In genomic region chr10:72563327-72563932, GRCh38 we compare ENCODE assay signal across 9 cellular contexts.
A peak's percentile ranks its signal among the peaks of the same experiment; 100 is the strongest.
DNase-seq lines count a peak whose midpoint lies in the region; ATAC-seq and TF ChIP-seq lines count a peak whose summit lies in the region.
"Had no signal": no experiment of that assay in that cellular context is flagged by ENCODE, and none has a peak within 500 bp of the region (broad histone marks: within the 10 kb centered on the region; RNA-seq: fewer than 3 reads in every experiment).

No MANE protein-coding gene starts in this region.

- TF ChIP-seq CTCF in Calu3 (IDR thresholded peaks at IDR 0.05; ENCODE audit: unreplicated experiment) (no peak), esophagus squamous epithelium (IDR thresholded peaks at IDR 0.05) (no peak)

- peaks cover 47% of the 10 kb centered on the region for H3K4me1 Mint-ChIP-seq in activated T-cell treated with anti-CD3 and anti-CD28 coated beads, Interleukin-2, amount 50 U/mL, for 72 hours (ENCODE audit: low read depth)
- peaks cover 12% of the 10 kb centered on the region for H3K4me1 Mint-ChIP-seq in Calu3 (ENCODE audit: low read depth, unreplicated experiment)

- peak overlapping the region; percentile 65 to 78 for H3K4me3 Mint-ChIP-seq in activated T-cell treated with anti-CD3 and anti-CD28 coated beads, Interleukin-2, amount 50 U/mL, for 72 hours
- no peak overlapping the region for H3K4me3 Mint-ChIP-seq in Calu3 (ENCODE audit: low read depth, unreplicated experiment)

- H3K36me3 ChIP-seq in BLaER1 treated with 17β-estradiol and CSF1 and Interleukin-3, amounts not matched to agents 10 nM and 100 nM = peaks cover 58 to 83% (median 70%) of the 10 kb centered on the region in 11 experiments
- peaks cover 0 to 77% (median 0%) of the 10 kb centered on the region in 3 donors for H3K36me3 ChIP-seq in esophagus squamous epithelium

- H3K9me3 ChIP-seq in BLaER1 treated with 17β-estradiol and CSF1 and Interleukin-3, amounts not matched to agents 10 nM and 100 nM (replicated peaks in 1 of 11) = peaks cover 8 to 14% (median 12%) of the 10 kb centered on the region in 11 experiments; a peak in 20 of 22 replicates
- no peaks in the 10 kb centered on the region for H3K9me3 ChIP-seq in esophagus squamous epithelium
- H3K9me3 ChIP-seq: lower lobe of right lung had no signal

- 52 to 70% methylated on average over 6 of the region's 6 CpGs for WGBS in esophagus squamous epithelium, 2 donors

- peak overlapping the region in 6 of 11 experiments; percentile 5 to 61 (median 34); a peak in 8 of 22 replicates for H3K27ac ChIP-seq in BLaER1 treated with 17β-estradiol and CSF1 and Interleukin-3, amounts not matched to agents 10 nM and 100 nM
- no peak overlapping the region for H3K27ac ChIP-seq in esophagus squamous epithelium

- H3K9ac ChIP-seq in BLaER1 treated with 17β-estradiol and CSF1 and Interleukin-3, amounts not matched to agents 10 nM and 100 nM = no peak overlapping the region

- no peak for TF ChIP-seq POLR2A in esophagus squamous epithelium (IDR thresholded peaks at IDR 0.05)

- intact Hi-C loops in Calu3 (cut with micrococcal nuclease; ENCODE audit: unreplicated experiment) (loop anchor here (10.0 kb wide), 1 partner anchor 131 kb away; the partner anchor contains the start of gene MCU), esophagus squamous epithelium (cut with DNase I) (no loop called here)

- peak; percentile 59 for ATAC-seq in HG03196 (IDR thresholded peaks at IDR 0.05; ENCODE audit: unreplicated experiment)
- peak; percentile 75 to 76 for ATAC-seq in activated T-cell treated with anti-CD3 and anti-CD28 coated beads, Interleukin-2, amount 50 U/mL, for 72 hours (replicated peaks in 1 of 2)
- no peak for ATAC-seq in HG03095 (IDR thresholded peaks at IDR 0.05; ENCODE audit: unreplicated experiment)

- no peaks in the 10 kb centered on the region for H4K20me1 ChIP-seq in BLaER1 treated with 17β-estradiol and CSF1 and Interleukin-3, amounts not matched to agents 10 nM and 100 nM

- H3K9me3 Mint-ChIP-seq in activated T-cell treated with anti-CD3 and anti-CD28 coated beads, Interleukin-2, amount 50 U/mL, for 72 hours = peaks cover 0 to 2% of the 10 kb centered on the region in 2 donors
- H3K9me3 Mint-ChIP-seq in Calu3 (ENCODE audit: low read depth, unreplicated experiment) = no peaks in the 10 kb centered on the region

- peak; percentile 4 for DNase-seq in GM19240 (ENCODE audit: insufficient read length, low spot score)
- DNase-seq in activated T-cell treated with anti-CD3 and anti-CD28 coated beads, Interleukin-2, amount 50 U/mL, for 72 hours = peak; percentile 34 to 36
- DNase-seq in glomerular visceral epithelial cell (ENCODE audit: extremely low spot score) = no peak
- no peak for DNase-seq in Calu3
- DNase-seq in esophagus squamous epithelium (lab: John Stamatoyannopoulos, UW) = no peak
- DNase-seq: lower lobe of right lung had no signal

- no TSS peak for BruUV-seq in Calu3 (replicated peaks; lab: Mats Ljungman, UMichigan)

- H3K4me1 ChIP-seq in BLaER1 treated with 17β-estradiol and CSF1 and Interleukin-3, amounts not matched to agents 10 nM and 100 nM = peaks cover 0 to 18% (median 7%) of the 10 kb centered on the region in 10 experiments; a peak in 9 of 20 replicates
- no peaks in the 10 kb centered on the region for H3K4me1 ChIP-seq in esophagus squamous epithelium

- H3K4me2 ChIP-seq in BLaER1 treated with 17β-estradiol and CSF1 and Interleukin-3, amounts not matched to agents 10 nM and 100 nM = peak overlapping the region in 7 of 11 experiments; percentile 12 to 74 (median 54); a peak in 10 of 22 replicates

- H3K27me3 ChIP-seq in BLaER1 treated with 17β-estradiol and CSF1 and Interleukin-3, amounts not matched to agents 10 nM and 100 nM = no peaks in the 10 kb centered on the region
- no peaks in the 10 kb centered on the region for H3K27me3 ChIP-seq in esophagus squamous epithelium

- peak overlapping the region; percentile 86 for H3K27ac Mint-ChIP-seq in activated T-cell treated with anti-CD3 and anti-CD28 coated beads, Interleukin-2, amount 50 U/mL, for 72 hours
- no peak overlapping the region for H3K27ac Mint-ChIP-seq in Calu3 (ENCODE audit: unreplicated experiment)

- H3K36me3 Mint-ChIP-seq in activated T-cell treated with anti-CD3 and anti-CD28 coated beads, Interleukin-2, amount 50 U/mL, for 72 hours (ENCODE audit: insufficient read depth in 2 of 2) = peaks cover 13 to 26% of the 10 kb centered on the region in 2 donors
- H3K36me3 Mint-ChIP-seq in Calu3 (ENCODE audit: insufficient read depth, unreplicated experiment) = peaks cover 24% of the 10 kb centered on the region

- CTCF ChIA-PET in Calu3 (lab: Charles Lee) = no interaction called here

- no peak overlapping the region for H3K4me3 ChIP-seq in BLaER1 treated with 17β-estradiol and CSF1 and Interleukin-3, amounts not matched to agents 10 nM and 100 nM
- H3K4me3 ChIP-seq in esophagus squamous epithelium = no peak overlapping the region
- H3K4me3 ChIP-seq: lower lobe of right lung had no signal

- no peaks in the 10 kb centered on the region for H3K27me3 Mint-ChIP-seq in activated T-cell treated with anti-CD3 and anti-CD28 coated beads, Interleukin-2, amount 50 U/mL, for 72 hours (ENCODE audit: low read depth)
- H3K27me3 Mint-ChIP-seq in Calu3 (ENCODE audit: unreplicated experiment) = no peaks in the 10 kb centered on the region

Comparison
In these comparisons a context has a peak if more than half of its experiments do, and no peak if none do; other contexts are left out.
1. H3K27ac ChIP-seq: peak in BLaER1 treated with 17β-estradiol and CSF1 and Interleukin-3, amounts not matched to agents 10 nM and 100 nM (6 of 11); none in esophagus squamous epithelium (0 of 4).
2. DNase-seq: peak in GM19240 (single experiment) and activated T-cell treated with anti-CD3 and anti-CD28 coated beads, Interleukin-2, amount 50 U/mL, for 72 hours (2 of 2); none in glomerular visceral epithelial cell (single experiment), Calu3 (single experiment) and esophagus squamous epithelium (single experiment).